1 cellular context compared by ENCODE assay signal in the genomic region with DNA sequence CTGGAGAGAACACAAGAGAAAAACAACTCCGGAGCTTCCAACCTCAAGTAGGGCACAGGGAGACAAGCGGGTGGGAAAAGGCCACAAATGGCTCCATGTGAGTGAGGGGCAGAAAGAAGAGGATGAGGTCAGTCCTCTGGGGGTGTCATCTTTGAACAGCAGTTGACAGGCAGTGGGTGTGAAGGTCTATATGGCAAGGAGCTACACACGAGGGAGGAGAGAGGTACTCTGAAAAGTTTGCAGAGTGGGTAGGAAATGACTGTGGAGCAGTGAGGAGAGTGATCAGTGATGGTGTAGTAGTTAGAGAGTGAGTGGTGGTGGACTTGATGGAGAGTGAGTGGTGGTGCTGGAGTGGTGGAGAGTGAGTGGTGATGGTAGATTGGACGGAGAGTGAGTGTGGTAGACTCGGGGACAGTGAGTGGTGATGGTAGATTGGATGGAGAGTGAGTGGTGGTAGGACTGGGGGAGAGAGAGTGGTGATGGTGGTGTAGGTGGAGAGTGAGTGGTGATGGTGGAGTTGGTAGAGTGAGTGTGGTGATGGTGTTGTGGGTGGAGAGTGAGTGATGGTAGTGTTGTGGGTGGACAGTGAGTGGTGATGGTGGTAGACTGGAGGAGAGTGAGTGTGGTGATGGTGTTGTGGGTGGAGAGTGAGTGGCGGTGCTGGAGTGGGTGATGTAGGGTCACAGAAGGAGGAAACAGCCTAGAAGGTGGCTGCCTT.
A peak's percentile ranks its signal among the peaks of the same experiment; 100 is the strongest.
TF ChIP-seq lines count a peak whose summit lies in the region.

No MANE protein-coding gene starts in this region.

TF ChIP-seq in HEK293, 187 proteins besides CTCF, POLR2A, EP300 and RAD21 (continued from another document):
- TF ChIP-seq, protein P1, sequence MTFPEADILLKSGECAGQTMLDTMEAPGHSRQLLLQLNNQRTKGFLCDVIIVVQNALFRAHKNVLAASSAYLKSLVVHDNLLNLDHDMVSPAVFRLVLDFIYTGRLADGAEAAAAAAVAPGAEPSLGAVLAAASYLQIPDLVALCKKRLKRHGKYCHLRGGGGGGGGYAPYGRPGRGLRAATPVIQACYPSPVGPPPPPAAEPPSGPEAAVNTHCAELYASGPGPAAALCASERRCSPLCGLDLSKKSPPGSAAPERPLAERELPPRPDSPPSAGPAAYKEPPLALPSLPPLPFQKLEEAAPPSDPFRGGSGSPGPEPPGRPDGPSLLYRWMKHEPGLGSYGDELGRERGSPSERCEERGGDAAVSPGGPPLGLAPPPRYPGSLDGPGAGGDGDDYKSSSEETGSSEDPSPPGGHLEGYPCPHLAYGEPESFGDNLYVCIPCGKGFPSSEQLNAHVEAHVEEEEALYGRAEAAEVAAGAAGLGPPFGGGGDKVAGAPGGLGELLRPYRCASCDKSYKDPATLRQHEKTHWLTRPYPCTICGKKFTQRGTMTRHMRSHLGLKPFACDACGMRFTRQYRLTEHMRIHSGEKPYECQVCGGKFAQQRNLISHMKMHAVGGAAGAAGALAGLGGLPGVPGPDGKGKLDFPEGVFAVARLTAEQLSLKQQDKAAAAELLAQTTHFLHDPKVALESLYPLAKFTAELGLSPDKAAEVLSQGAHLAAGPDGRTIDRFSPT (tag by site-specific recombination; IDR thresholded peaks at IDR 0.05) = peak; percentile 66
- TF ChIP-seq ZNF2 (tag by site-specific recombination; IDR thresholded peaks at IDR 0.05) = peak; percentile 78
- TF ChIP-seq, protein P2, sequence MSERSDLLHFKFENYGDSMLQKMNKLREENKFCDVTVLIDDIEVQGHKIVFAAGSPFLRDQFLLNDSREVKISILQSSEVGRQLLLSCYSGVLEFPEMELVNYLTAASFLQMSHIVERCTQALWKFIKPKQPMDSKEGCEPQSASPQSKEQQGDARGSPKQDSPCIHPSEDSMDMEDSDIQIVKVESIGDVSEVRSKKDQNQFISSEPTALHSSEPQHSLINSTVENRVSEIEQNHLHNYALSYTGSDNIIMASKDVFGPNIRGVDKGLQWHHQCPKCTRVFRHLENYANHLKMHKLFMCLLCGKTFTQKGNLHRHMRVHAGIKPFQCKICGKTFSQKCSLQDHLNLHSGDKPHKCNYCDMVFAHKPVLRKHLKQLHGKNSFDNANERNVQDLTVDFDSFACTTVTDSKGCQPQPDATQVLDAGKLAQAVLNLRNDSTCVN (tag by site-specific recombination; optimal IDR thresholded peaks at IDR 0.05) = peak; percentile 22
- peak; percentile 33; the same call in 1 of the 2 replicates for TF ChIP-seq ZBTB7A (tag by site-specific recombination; IDR thresholded peaks at IDR 0.05; ENCODE audit: low read depth)
- 0 out of 2 replicates have a peak, but pooled peaks have one; percentile 14 for TF ChIP-seq ZNF701 (tag by site-specific recombination; IDR thresholded peaks at IDR 0.05)
- TF ChIP-seq, protein P3, sequence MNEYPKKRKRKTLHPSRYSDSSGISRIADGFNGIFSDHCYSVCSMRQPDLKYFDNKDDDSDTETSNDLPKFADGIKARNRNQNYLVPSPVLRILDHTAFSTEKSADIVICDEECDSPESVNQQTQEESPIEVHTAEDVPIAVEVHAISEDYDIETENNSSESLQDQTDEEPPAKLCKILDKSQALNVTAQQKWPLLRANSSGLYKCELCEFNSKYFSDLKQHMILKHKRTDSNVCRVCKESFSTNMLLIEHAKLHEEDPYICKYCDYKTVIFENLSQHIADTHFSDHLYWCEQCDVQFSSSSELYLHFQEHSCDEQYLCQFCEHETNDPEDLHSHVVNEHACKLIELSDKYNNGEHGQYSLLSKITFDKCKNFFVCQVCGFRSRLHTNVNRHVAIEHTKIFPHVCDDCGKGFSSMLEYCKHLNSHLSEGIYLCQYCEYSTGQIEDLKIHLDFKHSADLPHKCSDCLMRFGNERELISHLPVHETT (tag by site-specific recombination; IDR thresholded peaks at IDR 0.05) = 0 out of 2 replicates have a peak, but pooled peaks have one; percentile 9
- no peak for TF ChIP-seq ZNF138 (tag by site-specific recombination; IDR thresholded peaks at IDR 0.05; ENCODE audit: borderline replicate concordance)
- no peak for TF ChIP-seq ZNF266 (tag by site-specific recombination; IDR thresholded peaks at IDR 0.05; ENCODE audit: low read depth)
- no peak for TF ChIP-seq ZBTB21 (tag by site-specific recombination; IDR thresholded peaks at IDR 0.05)
- peak; percentile 100 for TF ChIP-seq PRDM1 (tag by site-specific recombination; IDR thresholded peaks at IDR 0.05)
